Comparison of ENCODE assay signal across 8 cellular contexts in the genomic region with DNA sequence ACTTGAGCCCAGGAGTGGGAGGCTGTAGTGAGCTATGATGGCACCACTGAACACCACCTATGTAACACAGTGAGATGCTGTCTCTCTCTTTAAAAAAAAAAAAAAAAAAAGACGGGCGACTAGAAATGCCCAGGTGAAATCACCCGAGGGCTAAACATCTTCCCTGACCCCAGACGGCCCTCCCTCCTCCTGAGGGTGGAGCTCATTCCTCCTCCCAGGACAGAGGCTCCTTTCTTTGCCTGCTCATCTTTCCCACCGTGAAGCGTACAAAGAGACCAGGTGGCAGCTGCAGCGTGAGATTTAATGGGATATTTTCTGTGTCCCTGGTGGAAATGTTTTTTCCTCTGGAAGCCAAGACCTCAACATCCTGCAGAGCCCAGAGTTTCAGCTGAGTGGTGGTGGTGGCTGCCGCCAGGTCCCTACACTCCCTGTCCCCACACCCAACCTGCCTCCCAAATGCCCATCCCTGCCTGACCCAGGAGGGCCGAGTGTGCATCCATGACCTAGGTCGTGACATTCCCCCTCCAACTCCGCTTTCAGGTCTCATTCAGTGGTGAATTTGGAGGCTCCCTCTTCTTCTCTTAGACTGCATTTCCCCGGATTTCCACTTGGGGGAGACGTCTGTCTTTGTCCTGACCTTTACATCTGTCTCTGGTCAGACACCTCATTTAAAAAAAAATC. TPM values are rescaled to one million over a fixed set of nuclear protein-coding genes. Genes with fewer than 3 reads are reported as not detected.
DNase-seq lines count a peak whose midpoint lies in the region; ATAC-seq and TF ChIP-seq lines count a peak whose summit lies in the region.

No MANE protein-coding gene starts in this region.

- WGBS in SK-N-SH (ENCODE audit: low lambda C conversion rate), result 4% methylated on average over 13 of the region's 13 CpGs
- 18 to 24% methylated on average over 12 to 13 of the region's 13 CpGs for WGBS in testis, 2 donors

- no peaks in the 10 kb centered on the region for H3K79me2 ChIP-seq in SK-N-SH (ENCODE audit: insufficient read depth)

- TF ChIP-seq EP300 in SK-N-SH (IDR thresholded peaks at IDR 0.05; ENCODE audit: borderline replicate concordance in 1 of 2, low read depth in 1 of 2, low read length in 1 of 2), result no peak

- ATAC-seq in activated CD4-positive, alpha-beta T cell treated with anti-CD3 and anti-CD28 coated beads for 36 hours, result peak; percentile 65
- ATAC-seq in left lung, result peak; percentile 78
- no peak for ATAC-seq in HG03039 (IDR thresholded peaks at IDR 0.05; ENCODE audit: unreplicated experiment)

- intact Hi-C loops in activated CD4-positive, alpha-beta T cell treated with anti-CD3 and anti-CD28 coated beads for 36 hours (cut with DNase I, micrococcal nuclease), result loop anchor here (2.0 kb wide), 2 partner anchors 402 to 484 kb away; no protein-coding TSS in a partner anchor
- intact Hi-C loops in left lung (cut with DNase I) (loop anchor here in 1 of 2 donors (10.0 kb wide), 1 partner anchor 486 kb away; no protein-coding TSS in a partner anchor), testis (cut with DNase I; ENCODE audit: low total_unique reads) (no loop called here)

- H3K27ac ChIP-seq in SK-N-SH (ENCODE audit: low read depth in 2 of 2, low read length in 1 of 2), result no peak overlapping the region
- no peak overlapping the region for H3K27ac ChIP-seq in left lung
- H3K27ac ChIP-seq in testis, result no peak overlapping the region

- no peaks in the 10 kb centered on the region for H3K4me1 Mint-ChIP-seq in activated CD4-positive, alpha-beta T cell treated with anti-CD3 and anti-CD28 coated beads for 36 hours

- H3K27me3 ChIP-seq in SK-N-SH (ENCODE audit: insufficient read depth), result no peaks in the 10 kb centered on the region; the same call in 1 of the 2 replicates
- H3K27me3 ChIP-seq in left lung, result peaks cover 0 to 14% of the 10 kb centered on the region in 2 donors
- H3K27me3 ChIP-seq in testis, result no peaks in the 10 kb centered on the region

- peak; percentile 63 for DNase-seq in activated CD4-positive, alpha-beta T cell treated with anti-CD3 and anti-CD28 coated beads for 36 hours
- no peak for DNase-seq in activated CD4-positive, alpha-beta T cell treated with anti-CD3 and anti-CD28 coated beads for 1 hour
- peak; percentile 18 for DNase-seq in LNCaP clone FGC (ENCODE audit: low read depth)
- peak; percentile 64 for DNase-seq in SK-N-SH
- DNase-seq in cerebellar cortex (ENCODE audit: low spot score), result peak; percentile 60
- DNase-seq in left lung, result no peak
- peak; percentile 83 for DNase-seq in testis

- H3K36me3 Mint-ChIP-seq in activated CD4-positive, alpha-beta T cell treated with anti-CD3 and anti-CD28 coated beads for 36 hours (ENCODE audit: low read depth), result no peaks in the 10 kb centered on the region

- H3K9me3 ChIP-seq in SK-N-SH (no peaks in the 10 kb centered on the region), left lung (no peaks in the 10 kb centered on the region), testis (no peaks in the 10 kb centered on the region)

- no peak overlapping the region for H2AFZ ChIP-seq in SK-N-SH (ENCODE audit: low read depth)

- no peaks in the 10 kb centered on the region for H4K20me1 ChIP-seq in SK-N-SH (ENCODE audit: insufficient read depth)

- TF ChIP-seq RAD21 in SK-N-SH (IDR thresholded peaks at IDR 0.05; ENCODE audit: low read length), result peak; percentile 80

- H3F3A ChIP-seq in SK-N-SH (replicated peaks; ENCODE audit: insufficient read depth), result no peaks in the 10 kb centered on the region

- POLR2A ChIA-PET in activated CD4-positive, alpha-beta T cell treated with anti-CD3 and anti-CD28 coated beads for 36 hours (lab: Charles Lee), result interaction anchor here (0.6 kb wide), 2 partner anchors 8 to 68 kb away, joined by 3 to 5 read pairs; no protein-coding TSS in a partner anchor
- POLR2A ChIA-PET in SK-N-SH (lab: Yijun Ruan, JAX), result interaction anchor here (0.6 to 1.7 kb wide), 2 partner anchors 101 to 401 kb away, joined by 3 to 8 read pairs; no protein-coding TSS in a partner anchor

- no peak overlapping the region for H3K4me3 Mint-ChIP-seq in activated CD4-positive, alpha-beta T cell treated with anti-CD3 and anti-CD28 coated beads for 36 hours

- TF ChIP-seq CTCF in LNCaP clone FGC (IDR thresholded peaks at IDR 0.05; ENCODE audit: control insufficient read depth, extremely low read depth, insufficient read depth) (peak; percentile 89), SK-N-SH (IDR thresholded peaks at IDR 0.05) (peak; percentile 76), left lung (IDR thresholded peaks at IDR 0.05) (peak; percentile 70 to 71), testis (IDR thresholded peaks at IDR 0.05) (peak; percentile 46 to 83 (median 77))

- H3K9me3 Mint-ChIP-seq in activated CD4-positive, alpha-beta T cell treated with anti-CD3 and anti-CD28 coated beads for 36 hours (ENCODE audit: low read depth), result no peaks in the 10 kb centered on the region

- H3K9ac ChIP-seq in SK-N-SH, result no peak overlapping the region

- no peaks in the 10 kb centered on the region for H3K9me2 ChIP-seq in SK-N-SH

- H3K4me1 ChIP-seq in SK-N-SH (ENCODE audit: control insufficient read depth in 1 of 2, insufficient read depth in 2 of 2, low read depth in 1 of 2, low read length in 1 of 2) (no peaks in the 10 kb centered on the region; a peak in 1 of 4 replicates), left lung (no peaks in the 10 kb centered on the region), testis (no peaks in the 10 kb centered on the region)

- H3K36me3 ChIP-seq in SK-N-SH (replicated peaks in 1 of 2; ENCODE audit: control insufficient read depth in 1 of 2, insufficient read depth in 2 of 2, low read length in 1 of 2), result no peaks in the 10 kb centered on the region
- no peaks in the 10 kb centered on the region for H3K36me3 ChIP-seq in left lung
- H3K36me3 ChIP-seq in testis (ENCODE audit: low read depth, missing control alignments), result no peaks in the 10 kb centered on the region

- no peak overlapping the region for H3K27ac Mint-ChIP-seq in activated CD4-positive, alpha-beta T cell treated with anti-CD3 and anti-CD28 coated beads for 36 hours

- CTCF ChIA-PET in activated CD4-positive, alpha-beta T cell treated with anti-CD3 and anti-CD28 coated beads for 36 hours (lab: Charles Lee), result interaction anchor here (0.7 to 3.4 kb wide), 6 partner anchors 8 to 486 kb away, joined by 3 to 28 read pairs (median 4); no protein-coding TSS in a partner anchor
- CTCF ChIA-PET in SK-N-SH (lab: Yijun Ruan, JAX), result interaction anchor here (0.6 to 17.2 kb wide), 25 partner anchors 9 to 494 kb away, joined by 3 to 473 read pairs (median 4); no protein-coding TSS in a partner anchor

- TF ChIP-seq POLR2A in testis (IDR thresholded peaks at IDR 0.05), result no peak

- peaks cover 6% of the 10 kb centered on the region for H3K27me3 Mint-ChIP-seq in activated CD4-positive, alpha-beta T cell treated with anti-CD3 and anti-CD28 coated beads for 36 hours

- no peak overlapping the region for H3K4me3 ChIP-seq in LNCaP clone FGC (ENCODE audit: low read depth, low read length)
- no peak overlapping the region; a peak in 1 of 4 replicates for H3K4me3 ChIP-seq in SK-N-SH (ENCODE audit: low read depth in 2 of 2, low read length in 1 of 2)
- no peak overlapping the region for H3K4me3 ChIP-seq in left lung
- H3K4me3 ChIP-seq in testis, result no peak overlapping the region

- no peak overlapping the region for H3K4me2 ChIP-seq in SK-N-SH

TF ChIP-seq in SK-N-SH, 30 proteins besides CTCF, POLR2A, EP300 and RAD21:
- TF ChIP-seq SMC3 (IDR thresholded peaks at IDR 0.05; ENCODE audit: low read depth, low read length) (peak; percentile 54), TCF12 (IDR thresholded peaks at IDR 0.05) (no peak)
- TF ChIP-seq, protein P1, sequence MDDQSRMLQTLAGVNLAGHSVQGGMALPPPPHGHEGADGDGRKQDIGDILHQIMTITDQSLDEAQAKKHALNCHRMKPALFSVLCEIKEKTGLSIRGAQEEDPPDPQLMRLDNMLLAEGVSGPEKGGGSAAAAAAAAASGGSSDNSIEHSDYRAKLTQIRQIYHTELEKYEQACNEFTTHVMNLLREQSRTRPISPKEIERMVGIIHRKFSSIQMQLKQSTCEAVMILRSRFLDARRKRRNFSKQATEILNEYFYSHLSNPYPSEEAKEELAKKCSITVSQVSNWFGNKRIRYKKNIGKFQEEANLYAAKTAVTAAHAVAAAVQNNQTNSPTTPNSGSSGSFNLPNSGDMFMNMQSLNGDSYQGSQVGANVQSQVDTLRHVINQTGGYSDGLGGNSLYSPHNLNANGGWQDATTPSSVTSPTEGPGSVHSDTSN (IDR thresholded peaks at IDR 0.05), result no peak
TF ChIP-seq in SK-N-SH: peak in this region for 1.

RNA-seq across cellular contexts. Expression of a gene that starts 14.4 kb away (rescaled TPM):
- under 1 TPM; 0.11 to 0.30 TPM for total RNA-seq in activated CD4-positive, alpha-beta T cell treated with anti-CD3 and anti-CD28 coated beads for 36 hours
- 1.1 TPM in 2 replicates for polyA plus RNA-seq in SK-N-SH (2012; rRNA removed)
- polyA plus RNA-seq in SK-N-SH (2012; cell fraction: cytosol; rRNA removed), result 1.0 and 1.1 TPM in 2 replicates
- polyA plus RNA-seq in SK-N-SH (2012; cell fraction: nucleus; rRNA removed), result 1.0 and 1.3 TPM in 2 replicates
- 10 to 100 TPM; 10.3 to 14.1 TPM for total RNA-seq in left lung
- total RNA-seq in testis, result 100 to 1,000 TPM; 195 to 303 TPM
- polyA plus RNA-seq in testis (ENCODE audit: insufficient read depth, low read depth, low replicate concordance), result 144 TPM

Comparison
In these comparisons a context has a peak if more than half of its experiments do, and no peak if none do; other contexts are left out.
1. DNase-seq: peak in activated CD4-positive, alpha-beta T cell treated with anti-CD3 and anti-CD28 coated beads for 36 hours (single experiment), LNCaP clone FGC (single experiment), SK-N-SH (single experiment), cerebellar cortex (single experiment) and testis (single experiment); none in activated CD4-positive, alpha-beta T cell treated with anti-CD3 and anti-CD28 coated beads for 1 hour (single experiment) and left lung (0 of 2).
2. RNA of a gene that starts 14.4 kb away (total RNA-seq): 195 to 303 TPM in testis; 10.3 to 14.1 TPM in left lung and 0.11 to 0.30 TPM in activated CD4-positive, alpha-beta T cell treated with anti-CD3 and anti-CD28 coated beads for 36 hours; every median in the first group is over 10 times any median in the second.
3. Peak in every context shown above with its lines, with median percentiles within 50 percentile points of each other: CTCF ChIP-seq.